In the genomic region with DNA sequence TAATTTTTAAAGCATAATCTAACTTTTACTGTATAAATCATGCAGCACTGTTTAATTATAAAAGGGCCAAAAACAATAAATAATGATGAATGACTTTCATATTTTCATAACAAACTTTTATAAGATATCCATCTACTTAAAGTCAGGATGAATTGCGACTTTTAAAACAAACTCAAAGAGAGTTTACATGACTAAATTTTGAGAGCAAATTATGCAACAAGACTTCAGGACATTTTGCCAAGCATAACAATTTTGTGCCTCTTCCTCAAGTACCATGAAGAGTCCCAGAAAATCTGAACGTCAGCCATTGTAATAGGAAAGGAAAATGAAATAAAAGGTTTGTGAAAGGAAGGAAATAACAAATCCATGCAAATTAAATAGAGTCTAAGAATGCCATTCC, we compare ENCODE assay signal across 22 cellular contexts. TPM values are rescaled to one million over a fixed set of nuclear protein-coding genes. Genes with fewer than 3 reads are reported as not detected.
A peak's percentile ranks its signal among the peaks of the same experiment; 100 is the strongest.
DNase-seq lines count a peak whose midpoint lies in the region; ATAC-seq and TF ChIP-seq lines count a peak whose summit lies in the region.
"Had no signal": no experiment of that assay in that cellular context is flagged by ENCODE, and none has a peak within 500 bp of the region (broad histone marks: within the 10 kb centered on the region; RNA-seq: fewer than 3 reads in every experiment).

No MANE protein-coding gene starts in this region.

- H3K9me3 Mint-ChIP-seq in Caco-2 (ENCODE audit: unreplicated experiment) (no peaks in the 10 kb centered on the region), H9 (no peaks in the 10 kb centered on the region), endothelial cell (ENCODE audit: unreplicated experiment) (no peaks in the 10 kb centered on the region)
- H3K9me3 Mint-ChIP-seq in natural killer cell treated with Interleukin-12 subunit alpha and Interleukin-12 subunit beta and Interleukin-15 and Interleukin-18, amount 100 ng/mL, for 72 hours: no peaks in the 10 kb centered on the region

- no peak overlapping the region for H3K27ac ChIP-seq in H9 (ENCODE audit: insufficient read length, low read depth, low read length)
- no peak overlapping the region for H3K27ac ChIP-seq in sigmoid colon
- H3K27ac ChIP-seq: GM23248, HL-60, SJSA1 had no signal

- H2AK5ac ChIP-seq in H9 (ENCODE audit: insufficient read length, low read length): no peak overlapping the region

- TF ChIP-seq EP300 in sigmoid colon (IDR thresholded peaks at IDR 0.05): no peak

- TF ChIP-seq CTCF in Caco-2 (IDR thresholded peaks at IDR 0.05; ENCODE audit: insufficient read depth in 1 of 2, low read depth in 1 of 2, low read length in 1 of 2, severe bottlenecking in 1 of 2, unreplicated experiment in 1 of 2): no peak
- TF ChIP-seq CTCF in H9 (conservative IDR thresholded peaks at IDR 0.05): no peak
- TF ChIP-seq CTCF in endothelial cell (IDR thresholded peaks at IDR 0.05; ENCODE audit: unreplicated experiment): no peak
- TF ChIP-seq CTCF in sigmoid colon (IDR thresholded peaks at IDR 0.05): no peak

- no peak overlapping the region for H2BK5ac ChIP-seq in H9 (ENCODE audit: insufficient read length, low read length)

- no CpG with 5 or more reads among the region's 2 CpGs for WGBS in H9 (ENCODE audit: extremely low coverage, insufficient read length, low lambda C conversion rate)
- 85 to 86% methylated on average over 2 of the region's 2 CpGs for WGBS in sigmoid colon, 2 donors

- H3K27me3 Mint-ChIP-seq in Caco-2 (ENCODE audit: insufficient read depth, unreplicated experiment): no peaks in the 10 kb centered on the region
- H3K27me3 Mint-ChIP-seq in H9 (ENCODE audit: low read depth): no peaks in the 10 kb centered on the region
- H3K27me3 Mint-ChIP-seq in endothelial cell (ENCODE audit: unreplicated experiment): no peaks in the 10 kb centered on the region
- no peaks in the 10 kb centered on the region for H3K27me3 Mint-ChIP-seq in natural killer cell treated with Interleukin-12 subunit alpha and Interleukin-12 subunit beta and Interleukin-15 and Interleukin-18, amount 100 ng/mL, for 72 hours

- no peak overlapping the region for H3K18ac ChIP-seq in H9 (ENCODE audit: insufficient read length, low read depth, low read length)

- no peak overlapping the region for H3K4ac ChIP-seq in H9 (ENCODE audit: low read depth, low read length)

- no peak for ATAC-seq in natural killer cell treated with Interleukin-12 subunit alpha and Interleukin-12 subunit beta and Interleukin-15 and Interleukin-18, amount 100 ng/mL, for 72 hours
- ATAC-seq: PC-3 had no signal

- no peak overlapping the region for H2BK12ac ChIP-seq in H9 (ENCODE audit: insufficient read length, low read depth, low read length)

- H3K23me2 ChIP-seq in H9 (ENCODE audit: insufficient read length, low read depth, low read length, poor library complexity, severe bottlenecking): no peaks in the 10 kb centered on the region

- no peak for TF ChIP-seq POLR2A in sigmoid colon (IDR thresholded peaks at IDR 0.05)

- H3K79me2 ChIP-seq in H9 (ENCODE audit: insufficient read depth, low read length): no peaks in the 10 kb centered on the region

- CTCF ChIA-PET in Caco-2 (lab: Charles Lee): no interaction called here

- H3K36me3 Mint-ChIP-seq in Caco-2 (ENCODE audit: insufficient read depth, unreplicated experiment): peaks cover 84% of the 10 kb centered on the region
- H3K36me3 Mint-ChIP-seq in H9 (ENCODE audit: insufficient read depth in 1 of 3, low read depth in 3 of 3): peaks cover 0 to 11% (median 9%) of the 10 kb centered on the region in 3 experiments; a peak in 5 of 7 replicates
- peaks cover 18% of the 10 kb centered on the region for H3K36me3 Mint-ChIP-seq in endothelial cell (ENCODE audit: low read depth, unreplicated experiment)
- H3K36me3 Mint-ChIP-seq in natural killer cell treated with Interleukin-12 subunit alpha and Interleukin-12 subunit beta and Interleukin-15 and Interleukin-18, amount 100 ng/mL, for 72 hours: peaks cover 28% of the 10 kb centered on the region

- H3K4me2 ChIP-seq in H9 (ENCODE audit: insufficient read depth, insufficient read length, low read length): no peak overlapping the region

- H3K56ac ChIP-seq in H9 (ENCODE audit: insufficient read length, low read depth, low read length): no peak overlapping the region

- no peak overlapping the region for H2BK20ac ChIP-seq in H9 (ENCODE audit: low read depth, low read length, poor library complexity, severe bottlenecking)

- H3K4me3 Mint-ChIP-seq in Caco-2 (ENCODE audit: unreplicated experiment) (no peak overlapping the region), H9 (no peak overlapping the region), endothelial cell (ENCODE audit: unreplicated experiment) (peak overlapping the region; percentile 17)
- no peak overlapping the region for H3K4me3 Mint-ChIP-seq in natural killer cell treated with Interleukin-12 subunit alpha and Interleukin-12 subunit beta and Interleukin-15 and Interleukin-18, amount 100 ng/mL, for 72 hours

- no peaks in the 10 kb centered on the region for H3K9me3 ChIP-seq in Caco-2
- H3K9me3 ChIP-seq in H9 (ENCODE audit: control insufficient read depth, low read depth, low read length): no peaks in the 10 kb centered on the region
- H3K9me3 ChIP-seq in sigmoid colon: no peaks in the 10 kb centered on the region
- H3K9me3 ChIP-seq: SJSA1 had no signal

- no peak overlapping the region for H3K9ac ChIP-seq in H9 (ENCODE audit: extremely low read depth, insufficient read length, low read length)
- H3K9ac ChIP-seq: GM23248 had no signal

- no peaks in the 10 kb centered on the region for H3K27me3 ChIP-seq in Caco-2 (replicated peaks; ENCODE audit: control insufficient read depth, insufficient read depth, low read length)
- H3K27me3 ChIP-seq in H9 (ENCODE audit: insufficient read depth, low read length): no peaks in the 10 kb centered on the region
- H3K27me3 ChIP-seq in sigmoid colon: no peaks in the 10 kb centered on the region
- H3K27me3 ChIP-seq: MG63, SJSA1 had no signal

- H3K14ac ChIP-seq in H9 (ENCODE audit: insufficient read depth, low read length): no peak overlapping the region

- POLR2A ChIA-PET in Caco-2 (lab: Charles Lee): no interaction called here

- no peak overlapping the region for H4K8ac ChIP-seq in H9 (replicated peaks; ENCODE audit: insufficient read length, low read depth, low read length)

- H3K36me3 ChIP-seq in Caco-2 (ENCODE audit: control insufficient read depth, insufficient read depth, low read length): peaks cover 4% of the 10 kb centered on the region
- peaks cover 0 to 53% (median 5%) of the 10 kb centered on the region in 4 donors for H3K36me3 ChIP-seq in sigmoid colon

- H3K4me3 ChIP-seq in Caco-2 (ENCODE audit: low read depth, low read length) (no peak overlapping the region), sigmoid colon (no peak overlapping the region)
- H3K4me3 ChIP-seq: GM23248, MG63, SJSA1 had no signal

- no peak overlapping the region for H2BK120ac ChIP-seq in H9 (ENCODE audit: low read depth, low read length, poor library complexity, severe bottlenecking)

- no TSS peak for BruUV-seq in Caco-2 (replicated peaks; lab: Mats Ljungman, UMichigan)

- DNase-seq in Caco-2 (no peak), H9 (no peak), endothelial cell (ENCODE audit: low spot score) (no peak), anterior cingulate cortex (lab: John Stamatoyannopoulos, UW) (no peak), globus pallidus (ENCODE audit: low spot score) (no peak), sigmoid colon (no peak)
- no peak for DNase-seq in natural killer cell treated with Interleukin-12 subunit alpha and Interleukin-12 subunit beta and Interleukin-15 and Interleukin-18, amount 100 ng/mL, for 72 hours (ENCODE audit: low spot score)
- DNase-seq: C1 segment of cervical spinal cord, GDM1, GM23248, HCEC 1CT, Kasumi-1, MG63, NCI-H1048, NCI-H1436, NCI-H2029, NCI-H345, NCI-H526, PC-3, RPMI8226 had no signal

- H4K91ac ChIP-seq in H9 (ENCODE audit: insufficient read length, low read depth, low read length): no peak overlapping the region

- H3T11ph ChIP-seq in H9 (ENCODE audit: low read length): no peak overlapping the region

- no peak overlapping the region for H2AFZ ChIP-seq in H9 (ENCODE audit: low read length)
- H2AFZ ChIP-seq: GM23248 had no signal

- intact Hi-C loops in Caco-2 (cut with micrococcal nuclease; ENCODE audit: unreplicated experiment) (no loop called here), sigmoid colon (cut with DNase I) (no loop called here)

- H2BK15ac ChIP-seq in H9 (ENCODE audit: low read depth, low read length): no peak overlapping the region

- H4K5ac ChIP-seq in H9 (ENCODE audit: insufficient read length, low read depth, low read length): no peak overlapping the region

- no peaks in the 10 kb centered on the region for H3K79me1 ChIP-seq in H9 (ENCODE audit: insufficient read depth, low read depth, low read length, poor library complexity, severe bottlenecking)

- H4K20me1 ChIP-seq in H9 (ENCODE audit: control insufficient read depth, insufficient read depth, insufficient read length): no peaks in the 10 kb centered on the region

- H3K23ac ChIP-seq in H9 (ENCODE audit: insufficient read length, low read depth, low read length): no peak overlapping the region

- H3K27ac Mint-ChIP-seq in Caco-2 (ENCODE audit: unreplicated experiment): peak overlapping the region; percentile 65
- peak overlapping the region in 2 of 3 experiments; percentile 35 to 36; a peak in 2 of 7 replicates for H3K27ac Mint-ChIP-seq in H9
- H3K27ac Mint-ChIP-seq in endothelial cell (ENCODE audit: unreplicated experiment): no peak overlapping the region
- peak overlapping the region; percentile 33 to 58 for H3K27ac Mint-ChIP-seq in natural killer cell treated with Interleukin-12 subunit alpha and Interleukin-12 subunit beta and Interleukin-15 and Interleukin-18, amount 100 ng/mL, for 72 hours

- H3K4me1 Mint-ChIP-seq in Caco-2 (ENCODE audit: low read depth, unreplicated experiment): peaks cover 23% of the 10 kb centered on the region
- H3K4me1 Mint-ChIP-seq in H9: no peaks in the 10 kb centered on the region
- no peaks in the 10 kb centered on the region for H3K4me1 Mint-ChIP-seq in endothelial cell (ENCODE audit: unreplicated experiment)
- peaks cover 0 to 6% of the 10 kb centered on the region in 2 donors for H3K4me1 Mint-ChIP-seq in natural killer cell treated with Interleukin-12 subunit alpha and Interleukin-12 subunit beta and Interleukin-15 and Interleukin-18, amount 100 ng/mL, for 72 hours (ENCODE audit: low read depth in 2 of 2)

- H3K4me1 ChIP-seq in Caco-2 (peaks cover 26% of the 10 kb centered on the region), H9 (ENCODE audit: insufficient read depth, low read length) (no peaks in the 10 kb centered on the region), sigmoid colon (peaks cover 0 to 39% (median 30%) of the 10 kb centered on the region in 4 donors)

RNA-seq across cellular contexts. Expression of gene ERAP1, which starts 24.4 kb away (rescaled TPM):
- total RNA-seq in Caco-2 (2022) (31.8 and 32.0 TPM in 2 replicates), H9 (2021) (14.5 and 15.9 TPM in 2 replicates), endothelial cell (ENCODE audit: unreplicated experiment) (36.4 TPM), sigmoid colon (10 to 100 TPM; 25.3 to 35.5 (median 30.0) TPM)
- 100 to 1,000 TPM; 113 to 138 TPM for total RNA-seq in natural killer cell treated with Interleukin-12 subunit alpha and Interleukin-12 subunit beta and Interleukin-15 and Interleukin-18, amount 100 ng/mL, for 72 hours
- polyA plus RNA-seq in sigmoid colon: 10 to 100 TPM in 2 of 3 donors, 1 to 10 TPM in 1; 8.4 to 29.6 (median 10.6) TPM
